Comparison of ENCODE assay signal across 7 cellular contexts in the genomic region with DNA sequence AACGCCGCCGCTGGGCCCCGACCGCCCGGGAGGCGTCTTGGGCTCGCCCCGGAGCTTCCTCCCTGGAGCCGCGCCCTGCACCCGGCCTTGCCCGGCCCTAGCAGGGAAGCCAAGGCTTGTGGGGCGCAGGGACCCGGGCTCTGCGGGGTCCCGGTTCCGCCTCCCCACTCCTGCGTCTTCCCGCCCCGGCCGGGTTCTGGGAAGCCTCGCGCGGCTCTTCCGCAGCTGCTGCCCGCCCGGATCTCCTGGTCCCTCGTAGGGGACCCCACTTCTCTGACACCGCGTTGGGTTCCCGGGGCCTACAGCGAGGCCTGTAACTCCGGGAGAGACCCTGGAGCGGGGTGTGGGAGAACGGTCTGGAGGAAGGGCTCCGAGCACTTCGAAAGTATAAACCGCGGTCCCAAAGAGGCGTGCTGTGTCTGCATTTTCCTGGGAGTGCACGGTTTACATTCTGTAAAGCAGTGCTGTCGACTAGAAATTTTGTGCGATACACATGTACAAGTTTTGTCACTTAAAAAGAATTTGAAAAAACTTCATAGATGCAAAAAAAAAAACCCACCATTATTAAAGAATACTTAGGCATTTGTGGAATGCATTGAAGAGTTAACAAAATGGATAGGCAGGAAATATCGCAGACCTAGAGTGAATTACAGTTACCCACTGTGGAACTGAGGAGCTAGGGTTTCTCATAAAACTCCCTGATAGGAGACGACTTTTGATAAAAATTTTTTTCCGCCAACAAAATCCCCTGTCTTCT. TPM values are rescaled to one million over a fixed set of nuclear protein-coding genes. Genes with fewer than 3 reads are reported as not detected.
A peak's percentile ranks its signal among the peaks of the same experiment; 100 is the strongest.
DNase-seq lines count a peak whose midpoint lies in the region; ATAC-seq and TF ChIP-seq lines count a peak whose summit lies in the region.
"Not testable (repeated sequence)": the region's sequence is repeated elsewhere in the genome, so short reads cannot be mapped to it uniquely, and the experiment has no call there.

No MANE protein-coding gene starts in this region.

- intact Hi-C loops in OCI-LY7 (cut with micrococcal nuclease; ENCODE audit: unreplicated experiment); left ventricle myocardium inferior (cut with micrococcal nuclease): not testable (repeated sequence)

- not testable (repeated sequence) for H3K36me3 ChIP-seq in OCI-LY7 (ENCODE audit: insufficient read depth, low read length); left ventricle myocardium inferior; muscle layer of duodenum (ENCODE audit: control insufficient read depth in 1 of 2, insufficient read depth in 2 of 2, low read length in 2 of 2); skeletal muscle tissue (ENCODE audit: control insufficient read depth in 3 of 3, insufficient read depth in 3 of 3, low read length in 3 of 3)

- not testable (repeated sequence) for H3K36me3 Mint-ChIP-seq in activated T-cell treated with anti-CD3 and anti-CD28 coated beads, Interleukin-2, amount 50 U/mL, for 4 hours (ENCODE audit: insufficient read depth)

- H3K9me3 ChIP-seq in OCI-LY7 (ENCODE audit: low read length); left ventricle myocardium inferior (replicated peaks); muscle layer of duodenum (ENCODE audit: control insufficient read depth in 1 of 2, low read length in 2 of 2); skeletal muscle tissue (ENCODE audit: control insufficient read depth in 3 of 3, low read length in 3 of 3): not testable (repeated sequence)

- not testable (repeated sequence) for H3K4me1 ChIP-seq in OCI-LY7 (ENCODE audit: insufficient read depth, low read length, poor library complexity, severe bottlenecking)
- peaks cover 23% of the 10 kb centered on the region for H3K4me1 ChIP-seq in left ventricle myocardium inferior
- peaks cover 0 to 16% of the 10 kb centered on the region in 2 donors for H3K4me1 ChIP-seq in muscle layer of duodenum (ENCODE audit: control insufficient read depth in 1 of 2, insufficient read depth in 2 of 2, low read length in 2 of 2)
- H3K4me1 ChIP-seq in skeletal muscle tissue (ENCODE audit: control insufficient read depth in 3 of 3, insufficient read depth in 3 of 3, low read length in 3 of 3) = peaks cover 8 to 18% (median 14%) of the 10 kb centered on the region in 3 donors

- H3K4me3 Mint-ChIP-seq in activated T-cell treated with anti-CD3 and anti-CD28 coated beads, Interleukin-2, amount 50 U/mL, for 4 hours = peak overlapping the region; percentile 79

- H3K4me3 ChIP-seq in GM12875 (ENCODE audit: low read depth, low read length) (peak overlapping the region; percentile 42), OCI-LY7 (ENCODE audit: low read depth, low read length, poor library complexity, severe bottlenecking) (peak overlapping the region; percentile 70), choroid plexus epithelial cell (ENCODE audit: low read depth, low read length) (peak overlapping the region; percentile 59), left ventricle myocardium inferior (peak overlapping the region; percentile 81), muscle layer of duodenum (ENCODE audit: low read depth in 1 of 2, low read length in 2 of 2) (peak overlapping the region; percentile 57 to 79), skeletal muscle tissue (ENCODE audit: low read length in 3 of 3) (peak overlapping the region; percentile 56 to 83 (median 73))

- not testable (repeated sequence) for TF ChIP-seq CTCF in GM12875 (IDR thresholded peaks at IDR 0.05; ENCODE audit: borderline replicate concordance, insufficient read depth, low read depth, low read length); OCI-LY7 (conservative IDR thresholded peaks at IDR 0.05; ENCODE audit: low read length); choroid plexus epithelial cell (conservative IDR thresholded peaks at IDR 0.05; ENCODE audit: low read depth, low read length); left ventricle myocardium inferior (IDR thresholded peaks at IDR 0.05; ENCODE audit: borderline replicate concordance)

- H3K4me2 ChIP-seq in OCI-LY7 (ENCODE audit: low read length) = peak overlapping the region; percentile 83

- H4K20me1 ChIP-seq in OCI-LY7 (ENCODE audit: insufficient read depth, low read length) = not testable (repeated sequence)

- not testable (repeated sequence) for H3K27me3 Mint-ChIP-seq in activated T-cell treated with anti-CD3 and anti-CD28 coated beads, Interleukin-2, amount 50 U/mL, for 4 hours (ENCODE audit: low read depth)

- peaks cover 20% of the 10 kb centered on the region for H3K4me1 Mint-ChIP-seq in activated T-cell treated with anti-CD3 and anti-CD28 coated beads, Interleukin-2, amount 50 U/mL, for 4 hours (ENCODE audit: low read depth)

- H3K27me3 ChIP-seq in left ventricle myocardium inferior (ENCODE audit: low read depth); muscle layer of duodenum (ENCODE audit: low read depth, low read length); skeletal muscle tissue (ENCODE audit: control insufficient read depth in 3 of 3, insufficient read depth in 3 of 3, low read length in 3 of 3): not testable (repeated sequence)

- not testable (repeated sequence) for H3K9me2 ChIP-seq in OCI-LY7 (ENCODE audit: insufficient read depth, low read length)

- CTCF ChIA-PET in OCI-LY7 (lab: Charles Lee; ENCODE audit: unreplicated experiment) = not testable (repeated sequence)

- POLR2A ChIA-PET in OCI-LY7 (lab: Charles Lee) = not testable (repeated sequence)

- H2AFZ ChIP-seq in OCI-LY7 (ENCODE audit: low read length) = not testable (repeated sequence)

- not testable (repeated sequence) for H3K79me2 ChIP-seq in OCI-LY7 (ENCODE audit: insufficient read depth, low read depth, low read length)

- not testable (repeated sequence) for H3K27ac ChIP-seq in OCI-LY7 (ENCODE audit: low read depth, low read length, poor library complexity, severe bottlenecking)
- H3K27ac ChIP-seq in left ventricle myocardium inferior (replicated peaks) = peak overlapping the region; percentile 88
- H3K27ac ChIP-seq in muscle layer of duodenum (ENCODE audit: low read length) = peak overlapping the region; percentile 1
- H3K27ac ChIP-seq in skeletal muscle tissue (ENCODE audit: low read depth, low read length) = peak overlapping the region; percentile 63

- BruUV-seq in OCI-LY7 (replicated peaks; lab: Mats Ljungman, UMichigan) = not testable (repeated sequence)

- not testable (repeated sequence) for H3K9me3 Mint-ChIP-seq in activated T-cell treated with anti-CD3 and anti-CD28 coated beads, Interleukin-2, amount 50 U/mL, for 4 hours

- not testable (repeated sequence) for DNase-seq in OCI-LY7 (ENCODE audit: low spot score); activated T-cell treated with anti-CD3 and anti-CD28 coated beads, Interleukin-2, amount 50 U/mL, for 4 hours; left ventricle myocardium inferior
- DNase-seq in choroid plexus epithelial cell (ENCODE audit: low read depth) = peak; percentile 31

- not testable (repeated sequence) for ATAC-seq in activated T-cell treated with anti-CD3 and anti-CD28 coated beads, Interleukin-2, amount 50 U/mL, for 4 hours

- H3K9ac ChIP-seq in skeletal muscle tissue (ENCODE audit: low read depth in 1 of 3, low read length in 3 of 3) = peak overlapping the region; percentile 69 to 81 (median 79)

RNA-seq across cellular contexts. Expression of a gene that starts 42.6 kb away (rescaled TPM):
- total RNA-seq in OCI-LY7 (2014; rRNA removed; shearing (Covaris generic)) = 14.0 and 25.8 TPM in 2 replicates
- total RNA-seq in OCI-LY7 (2022) (25.2 and 26.3 TPM in 2 replicates), left ventricle myocardium inferior (6.9 TPM), skeletal muscle tissue (8.9 TPM)
- 10 to 100 TPM; 10.6 to 14.9 (median 10.9) TPM for total RNA-seq in activated T-cell treated with anti-CD3 and anti-CD28 coated beads, Interleukin-2, amount 50 U/mL, for 4 hours
